In genomic region chr19:17076539-17076919, GRCh38 we compare ENCODE assay signal across 8 cellular contexts. TPM values are rescaled to one million over a fixed set of nuclear protein-coding genes. Genes with fewer than 3 reads are reported as not detected.
A peak's percentile ranks its signal among the peaks of the same experiment; 100 is the strongest.
DNase-seq lines count a peak whose midpoint lies in the region; ATAC-seq and TF ChIP-seq lines count a peak whose summit lies in the region.

No MANE protein-coding gene starts in this region.

- no peaks in the 10 kb centered on the region for H3K27me3 Mint-ChIP-seq in activated T-cell treated with anti-CD3 and anti-CD28 coated beads, Interleukin-2, amount 50 U/mL, for 72 hours (ENCODE audit: low read depth)

- H3K9me3 ChIP-seq in gastrocnemius medialis: no peaks in the 10 kb centered on the region

- H3K9me3 Mint-ChIP-seq in activated T-cell treated with anti-CD3 and anti-CD28 coated beads, Interleukin-2, amount 50 U/mL, for 72 hours: no peaks in the 10 kb centered on the region

- H3K27me3 ChIP-seq in ACC112 (ENCODE audit: insufficient read depth, low read length): no peaks in the 10 kb centered on the region
- H3K27me3 ChIP-seq in H7 (ENCODE audit: control insufficient read depth, insufficient read depth, low read length): no peaks in the 10 kb centered on the region
- no peaks in the 10 kb centered on the region for H3K27me3 ChIP-seq in foreskin keratinocyte
- no peaks in the 10 kb centered on the region for H3K27me3 ChIP-seq in gastrocnemius medialis

- peaks cover 9 to 12% of the 10 kb centered on the region in 2 donors for H3K36me3 Mint-ChIP-seq in activated T-cell treated with anti-CD3 and anti-CD28 coated beads, Interleukin-2, amount 50 U/mL, for 72 hours (ENCODE audit: insufficient read depth in 2 of 2)

- no peak for TF ChIP-seq CTCF in foreskin keratinocyte (conservative IDR thresholded peaks at IDR 0.05)
- no peak for TF ChIP-seq CTCF in gastrocnemius medialis (IDR thresholded peaks at IDR 0.05 in 4 of 5, conservative IDR thresholded peaks at IDR 0.05 in 1 of 5)

- in situ Hi-C loops in gastrocnemius medialis (cut with MboI; ENCODE audit: low sequenced_read_pairs in 4 of 4): no loop called here

- intact Hi-C loops in gastrocnemius medialis (cut with DNase I; ENCODE audit: low total_unique reads): no loop called here

- no peak overlapping the region for H2AFZ ChIP-seq in ACC112 (ENCODE audit: low read length, unreplicated experiment)

- H3K36me3 ChIP-seq in ACC112 (ENCODE audit: insufficient read depth, low read length) (no peaks in the 10 kb centered on the region), H7 (replicated peaks; ENCODE audit: control insufficient read depth, insufficient read depth, low read length) (peaks cover 6% of the 10 kb centered on the region), gastrocnemius medialis (peaks cover 0 to 5% of the 10 kb centered on the region in 2 donors)

- peak overlapping the region; percentile 86 for H3K27ac Mint-ChIP-seq in activated T-cell treated with anti-CD3 and anti-CD28 coated beads, Interleukin-2, amount 50 U/mL, for 72 hours

- no peak for DNase-seq in H7
- DNase-seq in activated T-cell treated with anti-CD3 and anti-CD28 coated beads, Interleukin-2, amount 50 U/mL, for 72 hours: peak; percentile 24 to 33
- no peak for DNase-seq in foreskin keratinocyte
- no peak for DNase-seq in gastrocnemius medialis
- no peak for DNase-seq in NCI-H128 (lab: John Stamatoyannopoulos, UW; ENCODE audit: unreplicated experiment)
- no peak for DNase-seq in NCI-H748 treated with DMSO at 0.1 percent for 48 hours (lab: John Stamatoyannopoulos, UW)
- DNase-seq in putamen (ENCODE audit: low spot score): no peak

- H3K4me1 ChIP-seq in ACC112 (ENCODE audit: control insufficient read depth, insufficient read depth, low read length, unreplicated experiment) (peaks cover 33% of the 10 kb centered on the region), foreskin keratinocyte (peaks cover 19% of the 10 kb centered on the region), gastrocnemius medialis (peaks cover 22 to 35% of the 10 kb centered on the region in 2 donors)

- peaks cover 79% of the 10 kb centered on the region for H3K4me1 Mint-ChIP-seq in activated T-cell treated with anti-CD3 and anti-CD28 coated beads, Interleukin-2, amount 50 U/mL, for 72 hours (ENCODE audit: low read depth)

- TF ChIP-seq POLR2A in gastrocnemius medialis (IDR thresholded peaks at IDR 0.05): no peak

- H3K79me2 ChIP-seq in ACC112 (ENCODE audit: control insufficient read depth, insufficient read depth, low read length, unreplicated experiment): peaks cover 70% of the 10 kb centered on the region

- no peak overlapping the region; the same call in 1 of the 2 replicates for H3K27ac ChIP-seq in ACC112 (ENCODE audit: low read depth, low read length)
- peak overlapping the region; percentile 85 for H3K27ac ChIP-seq in foreskin keratinocyte
- H3K27ac ChIP-seq in gastrocnemius medialis: peak overlapping the region; percentile 76 to 84 (median 80)

- no peak for ATAC-seq in activated T-cell treated with anti-CD3 and anti-CD28 coated beads, Interleukin-2, amount 50 U/mL, for 72 hours (replicated peaks in 1 of 2)
- ATAC-seq in foreskin keratinocyte (no peak), gastrocnemius medialis (no peak)

- H3K4me3 ChIP-seq in ACC112 (ENCODE audit: low read depth, low read length) (peak overlapping the region; percentile 96), H7 (ENCODE audit: insufficient read depth, low read depth, low read length) (peak overlapping the region; percentile 76), gastrocnemius medialis (peak overlapping the region; percentile 71 to 85 (median 80))

- peak overlapping the region; percentile 99 to 100 for H3K4me3 Mint-ChIP-seq in activated T-cell treated with anti-CD3 and anti-CD28 coated beads, Interleukin-2, amount 50 U/mL, for 72 hours

RNA-seq across cellular contexts. Expression of gene MYO9B, which starts 1.0 kb away (rescaled TPM):
- total RNA-seq in H7 (2014; rRNA removed; shearing (Covaris generic)): 32.9 and 40.8 TPM in 2 replicates
- 100 to 1,000 TPM; 106 to 135 TPM for total RNA-seq in activated T-cell treated with anti-CD3 and anti-CD28 coated beads, Interleukin-2, amount 50 U/mL, for 72 hours
- 41.3 and 48.6 TPM in 2 replicates for total RNA-seq in foreskin keratinocyte
- 29.1 and 32.6 TPM in 2 replicates for polyA plus RNA-seq in foreskin keratinocyte
- total RNA-seq in gastrocnemius medialis: 10 to 100 TPM; 20.0 to 22.1 (median 20.7) TPM

RNA-seq across cellular contexts. Expression of gene HAUS8, which starts 1.3 kb away (rescaled TPM):
- 10.4 and 15.5 TPM in 2 replicates for total RNA-seq in H7 (2014; rRNA removed; shearing (Covaris generic))
- total RNA-seq in activated T-cell treated with anti-CD3 and anti-CD28 coated beads, Interleukin-2, amount 50 U/mL, for 72 hours: 10 to 100 TPM; 37.3 to 45.6 TPM
- total RNA-seq in foreskin keratinocyte: 15.6 and 18.1 TPM in 2 replicates
- polyA plus RNA-seq in foreskin keratinocyte: 18.7 and 20.6 TPM in 2 replicates
- total RNA-seq in gastrocnemius medialis: 1 to 10 TPM in 3 of 4 donors, under 1 TPM in 1; 0.97 to 4.5 (median 3.3) TPM

RNA-seq across cellular contexts. Expression of gene CPAMD8, which starts 49.9 kb away (rescaled TPM):
- 4.5 and 5.2 TPM in 2 replicates for total RNA-seq in H7 (2014; rRNA removed; shearing (Covaris generic))
- under 1 TPM; 0.28 to 0.43 TPM for total RNA-seq in activated T-cell treated with anti-CD3 and anti-CD28 coated beads, Interleukin-2, amount 50 U/mL, for 72 hours
- 0.17 and 0.25 TPM in 2 replicates for total RNA-seq in foreskin keratinocyte
- polyA plus RNA-seq in foreskin keratinocyte: 0.12 and 0.25 TPM in 2 replicates
- 10 to 100 TPM in 1 of 4 donors, 1 to 10 TPM in 3; 6.0 to 15.6 (median 7.6) TPM for total RNA-seq in gastrocnemius medialis

Comparison
In these comparisons a context has a peak if more than half of its experiments do, and no peak if none do; other contexts are left out.
1. DNase-seq: peak in activated T-cell treated with anti-CD3 and anti-CD28 coated beads, Interleukin-2, amount 50 U/mL, for 72 hours (2 of 2); none in H7 (single experiment), foreskin keratinocyte (0 of 2), gastrocnemius medialis (0 of 2), NCI-H128 (single experiment), NCI-H748 treated with DMSO at 0.1 percent for 48 hours (single experiment) and putamen (single experiment).
2. Peak in every context shown above with its lines, with median percentiles within 50 percentile points of each other: H3K4me3 ChIP-seq.